In genomic region chr2:14872779-14873325, GRCh38 we compare ENCODE assay signal across 16 cellular contexts.
"Had no signal": no experiment of that assay in that cellular context is flagged by ENCODE, and none has a peak within 500 bp of the region (broad histone marks: within the 10 kb centered on the region; RNA-seq: fewer than 3 reads in every experiment).

No MANE protein-coding gene starts in this region.

- H3K9me3 ChIP-seq: neutrophil, thyroid gland had no signal

- ATAC-seq: foreskin keratinocyte; mucosa of descending colon; naive thymus-derived CD4-positive, alpha-beta T cell; stimulated activated memory B cell treated with anti-CD40 and anti-IgM and Interleukin-4, amounts not matched to agents 10 μg/mL and 1 μg/mL and 100 μg/mL, for 72 hours; T-helper 17 cell had no signal

- H3K27ac ChIP-seq: brain microvascular endothelial cell, foreskin keratinocyte, left ventricle myocardium inferior, neutrophil, thyroid gland had no signal

- H3K36me3 Mint-ChIP-seq: activated naive CD8-positive, alpha-beta T cell treated with anti-CD3 and anti-CD28 coated beads for 36 hours; memory B cell; naive thymus-derived CD4-positive, alpha-beta T cell; stimulated activated memory B cell treated with anti-CD40 and anti-IgM and Interleukin-4, amounts not matched to agents 10 μg/mL and 1 μg/mL and 100 μg/mL, for 72 hours had no signal

- H3K36me3 ChIP-seq: brain microvascular endothelial cell, left ventricle myocardium inferior, neutrophil, thyroid gland had no signal

- H3K27me3 ChIP-seq: brain microvascular endothelial cell, foreskin keratinocyte, neutrophil, thyroid gland had no signal

- DNase-seq: activated CD8-positive, alpha-beta memory T cell treated with anti-CD3 and anti-CD28 coated beads, Interleukin-2, amount 50 U/mL, for 4 hours; activated naive CD8-positive, alpha-beta T cell treated with anti-CD3 and anti-CD28 coated beads for 36 hours; anterior cingulate cortex; brain microvascular endothelial cell; effector memory CD4-positive, alpha-beta T cell; foreskin keratinocyte; glutamatergic neuron; left ventricle myocardium inferior; mucosa of descending colon; naive thymus-derived CD4-positive, alpha-beta T cell; retina; T-helper 17 cell; thyroid gland had no signal

- H3K27ac Mint-ChIP-seq: activated naive CD8-positive, alpha-beta T cell treated with anti-CD3 and anti-CD28 coated beads for 36 hours; memory B cell; naive thymus-derived CD4-positive, alpha-beta T cell; stimulated activated memory B cell treated with anti-CD40 and anti-IgM and Interleukin-4, amounts not matched to agents 10 μg/mL and 1 μg/mL and 100 μg/mL, for 72 hours; T-helper 17 cell had no signal

- H3K27me3 Mint-ChIP-seq: T-helper 17 cell had no signal

- H3K4me3 ChIP-seq: left ventricle myocardium inferior, mucosa of descending colon, thyroid gland had no signal

- H3K4me1 ChIP-seq: foreskin keratinocyte, left ventricle myocardium inferior, thyroid gland had no signal

- H3K4me3 Mint-ChIP-seq: activated naive CD8-positive, alpha-beta T cell treated with anti-CD3 and anti-CD28 coated beads for 36 hours; memory B cell; stimulated activated memory B cell treated with anti-CD40 and anti-IgM and Interleukin-4, amounts not matched to agents 10 μg/mL and 1 μg/mL and 100 μg/mL, for 72 hours; T-helper 17 cell had no signal

- H3K4me1 Mint-ChIP-seq: activated naive CD8-positive, alpha-beta T cell treated with anti-CD3 and anti-CD28 coated beads for 36 hours; memory B cell; naive thymus-derived CD4-positive, alpha-beta T cell; stimulated activated memory B cell treated with anti-CD40 and anti-IgM and Interleukin-4, amounts not matched to agents 10 μg/mL and 1 μg/mL and 100 μg/mL, for 72 hours; T-helper 17 cell had no signal
